9 cellular contexts compared by ENCODE assay signal in genomic region chrX:153662266-153662665, GRCh38. TPM values are rescaled to one million over a fixed set of nuclear protein-coding genes. Genes with fewer than 3 reads are reported as not detected.
DNase-seq lines count a peak whose midpoint lies in the region; ATAC-seq and TF ChIP-seq lines count a peak whose summit lies in the region.
"Had no signal": no experiment of that assay in that cellular context is flagged by ENCODE, and none has a peak within 500 bp of the region (broad histone marks: within the 10 kb centered on the region; RNA-seq: fewer than 3 reads in every experiment).

No MANE protein-coding gene starts in this region.

- H3K9ac ChIP-seq in colonic mucosa (ENCODE audit: low read depth in 2 of 2, low read length in 2 of 2) = no peak overlapping the region

- H3K27me3 Mint-ChIP-seq in GM23338 (ENCODE audit: insufficient read depth, low read depth, poor library complexity) = peaks cover 6% of the 10 kb centered on the region
- peaks cover 15 to 37% of the 10 kb centered on the region in 2 donors for H3K27me3 Mint-ChIP-seq in natural killer cell treated with Interleukin-12 subunit alpha and Interleukin-12 subunit beta and Interleukin-15 and Interleukin-18, amount 100 ng/mL, for 72 hours
- H3K27me3 Mint-ChIP-seq in type B pancreatic cell = peaks cover 68% of the 10 kb centered on the region

- no peaks in the 10 kb centered on the region for H3K9me2 ChIP-seq in GM23338 (ENCODE audit: insufficient read depth)

- no peaks in the 10 kb centered on the region for H3K36me3 ChIP-seq in GM23338 (ENCODE audit: insufficient read depth)
- H3K36me3 ChIP-seq in colonic mucosa = no peaks in the 10 kb centered on the region

- H3K27ac ChIP-seq in GM23338 (ENCODE audit: low read depth) = no peak overlapping the region
- H3K27ac ChIP-seq in colonic mucosa = no peak overlapping the region
- H3K27ac ChIP-seq: skin epidermis had no signal

- DNase-seq in GM23338 (ENCODE audit: low spot score) (peak; percentile 81), colonic mucosa (peak; percentile 61), type B pancreatic cell (ENCODE audit: extremely low spot score, unreplicated experiment) (peak; percentile 68), NCI-H1105 treated with DMSO at 0.1 percent for 48 hours (lab: John Stamatoyannopoulos, UW) (no peak), NCI-H2107 treated with DMSO at 0.1 percent for 48 hours (lab: John Stamatoyannopoulos, UW; ENCODE audit: unreplicated experiment) (no peak)
- peak; percentile 60 for DNase-seq in activated CD4-positive, CD25-positive, alpha-beta regulatory T cell treated with anti-CD3 and anti-CD28 coated beads, Interleukin-2, amount 50 U/mL, for 72 hours
- DNase-seq in natural killer cell treated with Interleukin-12 subunit alpha and Interleukin-12 subunit beta and Interleukin-15 and Interleukin-18, amount 100 ng/mL, for 72 hours (ENCODE audit: low spot score) = peak; percentile 60

- H3K79me2 ChIP-seq in GM23338 (replicated peaks; ENCODE audit: insufficient read depth) = no peaks in the 10 kb centered on the region

- H3K4me3 ChIP-seq in GM23338 = peak overlapping the region; percentile 34; the same call in 1 of the 2 replicates
- H3K4me3 ChIP-seq in colonic mucosa = no peak overlapping the region
- H3K4me3 ChIP-seq: skin epidermis had no signal

- no peaks in the 10 kb centered on the region for H3K36me3 Mint-ChIP-seq in GM23338 (ENCODE audit: low read depth)
- no peaks in the 10 kb centered on the region for H3K36me3 Mint-ChIP-seq in natural killer cell treated with Interleukin-12 subunit alpha and Interleukin-12 subunit beta and Interleukin-15 and Interleukin-18, amount 100 ng/mL, for 72 hours
- H3K36me3 Mint-ChIP-seq in type B pancreatic cell = no peaks in the 10 kb centered on the region

- peak overlapping the region; percentile 57; the same call in 1 of the 2 replicates for H3K4me2 ChIP-seq in GM23338

- H3K4me3 Mint-ChIP-seq in GM23338 (peak overlapping the region; percentile 57), type B pancreatic cell (no peak overlapping the region)
- H3K4me3 Mint-ChIP-seq in natural killer cell treated with Interleukin-12 subunit alpha and Interleukin-12 subunit beta and Interleukin-15 and Interleukin-18, amount 100 ng/mL, for 72 hours = peak overlapping the region; percentile 38

- H4K20me1 ChIP-seq in GM23338 (replicated peaks; ENCODE audit: insufficient read depth) = no peaks in the 10 kb centered on the region

- H3K9me3 Mint-ChIP-seq in GM23338 (no peaks in the 10 kb centered on the region), type B pancreatic cell (peaks cover 5% of the 10 kb centered on the region)
- H3K9me3 Mint-ChIP-seq in natural killer cell treated with Interleukin-12 subunit alpha and Interleukin-12 subunit beta and Interleukin-15 and Interleukin-18, amount 100 ng/mL, for 72 hours = no peaks in the 10 kb centered on the region

- TF ChIP-seq CTCF in GM23338 (conservative IDR thresholded peaks at IDR 0.05; ENCODE audit: low read depth in 2 of 2) = peak; percentile 55 to 67
- TF ChIP-seq CTCF in colonic mucosa (IDR thresholded peaks at IDR 0.05) = no peak
- TF ChIP-seq CTCF in type B pancreatic cell (conservative IDR thresholded peaks at IDR 0.05) = peak; percentile 66

- H3K27ac Mint-ChIP-seq in GM23338 = no peak overlapping the region
- H3K27ac Mint-ChIP-seq in natural killer cell treated with Interleukin-12 subunit alpha and Interleukin-12 subunit beta and Interleukin-15 and Interleukin-18, amount 100 ng/mL, for 72 hours = no peak overlapping the region
- no peak overlapping the region for H3K27ac Mint-ChIP-seq in type B pancreatic cell

- H3K4me1 Mint-ChIP-seq in GM23338 = no peaks in the 10 kb centered on the region; the same call in 2 of the 3 replicates
- no peaks in the 10 kb centered on the region for H3K4me1 Mint-ChIP-seq in natural killer cell treated with Interleukin-12 subunit alpha and Interleukin-12 subunit beta and Interleukin-15 and Interleukin-18, amount 100 ng/mL, for 72 hours (ENCODE audit: low read depth in 2 of 2)
- H3K4me1 Mint-ChIP-seq in type B pancreatic cell (ENCODE audit: unreplicated experiment) = no peaks in the 10 kb centered on the region

- H3K27me3 ChIP-seq in GM23338 (ENCODE audit: insufficient read depth) = peaks cover 13% of the 10 kb centered on the region
- H3K27me3 ChIP-seq in colonic mucosa = peaks cover 17% of the 10 kb centered on the region

- H3F3A ChIP-seq in GM23338 (replicated peaks; ENCODE audit: low read depth) = no peaks in the 10 kb centered on the region

- 0 out of 2 replicates have a peak overlapping the region, but pooled peaks have one; percentile 72 for H2AFZ ChIP-seq in GM23338

- H3K9me3 ChIP-seq in colonic mucosa = no peaks in the 10 kb centered on the region

- intact Hi-C loops in colonic mucosa (cut with DNase I) = loop anchor here (10.0 kb wide), 1 partner anchor 707 kb away; no protein-coding TSS in a partner anchor

- peak; percentile 91 for ATAC-seq in GM23338
- no peak for ATAC-seq in natural killer cell treated with Interleukin-12 subunit alpha and Interleukin-12 subunit beta and Interleukin-15 and Interleukin-18, amount 100 ng/mL, for 72 hours
- ATAC-seq in HG02623 (IDR thresholded peaks at IDR 0.05; ENCODE audit: unreplicated experiment) = no peak

- H3K4me1 ChIP-seq in GM23338 (ENCODE audit: insufficient read depth) (no peaks in the 10 kb centered on the region), colonic mucosa (no peaks in the 10 kb centered on the region)

TF ChIP-seq in GM23338, 12 proteins besides CTCF, POLR2A, EP300 and RAD21 (continues in another document):
- no peak for TF ChIP-seq ETS1 (IDR thresholded peaks at IDR 0.05)
- no peak for TF ChIP-seq STAT1 (IDR thresholded peaks at IDR 0.05; ENCODE audit: unreplicated experiment)
- TF ChIP-seq REST (IDR thresholded peaks at IDR 0.05; ENCODE audit: unreplicated experiment) = no peak
- no peak for TF ChIP-seq ZNF331 (CRISPR knock-in tag; IDR thresholded peaks at IDR 0.05; ENCODE audit: low read depth)
- TF ChIP-seq EZH2 (IDR thresholded peaks at IDR 0.05; ENCODE audit: low read depth, unreplicated experiment) = no peak
- TF ChIP-seq POLR2AphosphoS5 (IDR thresholded peaks at IDR 0.05; ENCODE audit: low read depth) = no peak
- TF ChIP-seq JUNB (IDR thresholded peaks at IDR 0.05; ENCODE audit: unreplicated experiment) = no peak
- TF ChIP-seq ZNF114 (CRISPR knock-in tag; IDR thresholded peaks at IDR 0.05) = no peak

RNA-seq across cellular contexts. Expression of gene PNCK, which starts 11.3 kb away (rescaled TPM):
- total RNA-seq in GM23338 (2014; rRNA removed; shearing (Covaris generic)) = 5.4 and 11.9 TPM in 2 replicates
- 3.0 and 3.5 TPM in 2 replicates for polyA plus RNA-seq in GM23338 (2016; fragmentation: Nextera tagmentation; extraction: Ambion mirVana)
- 10 to 100 TPM in 1 of 2 donors, 1 to 10 TPM in 1; 1.9 to 11.1 TPM for total RNA-seq in colonic mucosa
- not detected for total RNA-seq in natural killer cell treated with Interleukin-12 subunit alpha and Interleukin-12 subunit beta and Interleukin-15 and Interleukin-18, amount 100 ng/mL, for 72 hours
- 2.2 and 3.7 TPM in 2 replicates for total RNA-seq in type B pancreatic cell (ENCODE audit: low replicate concordance)

RNA-seq across cellular contexts. Expression of gene DUSP9, which starts 15.3 kb away (rescaled TPM):
- 3.4 and 3.9 TPM in 2 replicates for total RNA-seq in GM23338 (2014; rRNA removed; shearing (Covaris generic))
- 0.54 and 0.71 TPM in 2 replicates for polyA plus RNA-seq in GM23338 (2016; fragmentation: Nextera tagmentation; extraction: Ambion mirVana)
- under 1 TPM in 1 of 2 donors, not detected in 1; 0.49 TPM for total RNA-seq in colonic mucosa
- total RNA-seq in natural killer cell treated with Interleukin-12 subunit alpha and Interleukin-12 subunit beta and Interleukin-15 and Interleukin-18, amount 100 ng/mL, for 72 hours = not detected
- 5.8 and 9.5 TPM in 2 replicates for total RNA-seq in type B pancreatic cell (ENCODE audit: low replicate concordance)

RNA-seq across cellular contexts. Expression of gene SLC6A8, which starts 25.5 kb away (rescaled TPM):
- total RNA-seq in GM23338 (2014; rRNA removed; shearing (Covaris generic)) = 61.9 and 68.6 TPM in 2 replicates
- polyA plus RNA-seq in GM23338 (2016; fragmentation: Nextera tagmentation; extraction: Ambion mirVana) = 19.5 and 22.2 TPM in 2 replicates
- 100 to 1,000 TPM; 197 to 435 TPM for total RNA-seq in colonic mucosa
- 1 to 10 TPM; 2.3 to 4.1 TPM for total RNA-seq in natural killer cell treated with Interleukin-12 subunit alpha and Interleukin-12 subunit beta and Interleukin-15 and Interleukin-18, amount 100 ng/mL, for 72 hours
- 19.9 and 56.8 TPM in 2 replicates for total RNA-seq in type B pancreatic cell (ENCODE audit: low replicate concordance)

Comparison
In these comparisons a context has a peak if more than half of its experiments do, and no peak if none do; other contexts are left out.
1. DNase-seq: peak in GM23338 (single experiment), activated CD4-positive, CD25-positive, alpha-beta regulatory T cell treated with anti-CD3 and anti-CD28 coated beads, Interleukin-2, amount 50 U/mL, for 72 hours (single experiment), colonic mucosa (single experiment), natural killer cell treated with Interleukin-12 subunit alpha and Interleukin-12 subunit beta and Interleukin-15 and Interleukin-18, amount 100 ng/mL, for 72 hours (single experiment) and type B pancreatic cell (single experiment); none in NCI-H1105 treated with DMSO at 0.1 percent for 48 hours (single experiment) and NCI-H2107 treated with DMSO at 0.1 percent for 48 hours (single experiment).